15 cellular contexts compared by ENCODE assay signal in genomic region chr7:41182782-41183181, GRCh38.
DNase-seq lines count a peak whose midpoint lies in the region; ATAC-seq and TF ChIP-seq lines count a peak whose summit lies in the region.
"Had no signal": no experiment of that assay in that cellular context is flagged by ENCODE, and none has a peak within 500 bp of the region (broad histone marks: within the 10 kb centered on the region; RNA-seq: fewer than 3 reads in every experiment).

No MANE protein-coding gene starts in this region.

- intact Hi-C loops in MCF 10A (cut with micrococcal nuclease) (no loop called here), breast epithelium (cut with DNase I; ENCODE audit: low total_unique reads) (no loop called here)

- TF ChIP-seq CTCF in MCF 10A (IDR thresholded peaks at IDR 0.05; ENCODE audit: unreplicated experiment): no peak
- no peak for TF ChIP-seq CTCF in breast epithelium (IDR thresholded peaks at IDR 0.05)
- TF ChIP-seq CTCF in RWPE2 (IDR thresholded peaks at IDR 0.05; ENCODE audit: poor library complexity, severe bottlenecking): no peak
- no peak for TF ChIP-seq CTCF in right atrium auricular region (IDR thresholded peaks at IDR 0.05)

- POLR2A ChIA-PET in MCF 10A (lab: Yijun Ruan, JAX): no interaction called here

- no peaks in the 10 kb centered on the region for H3K27me3 ChIP-seq in breast epithelium
- H3K27me3 ChIP-seq in RWPE2 (ENCODE audit: insufficient read depth, poor library complexity, severe bottlenecking): no peaks in the 10 kb centered on the region
- no peaks in the 10 kb centered on the region for H3K27me3 ChIP-seq in right atrium auricular region
- H3K27me3 ChIP-seq: BLaER1 had no signal

- ATAC-seq in RWPE2 (ENCODE audit: low read depth) (no peak), GM18498 (IDR thresholded peaks at IDR 0.05; ENCODE audit: unreplicated experiment) (no peak)
- ATAC-seq: GM23338 had no signal

- BruUV-seq in MCF 10A (replicated peaks; lab: Mats Ljungman, UMichigan): no TSS peak

- H3K4me1 ChIP-seq in breast epithelium: no peaks in the 10 kb centered on the region
- H3K4me1 ChIP-seq in RWPE2 (ENCODE audit: insufficient read depth, poor library complexity, severe bottlenecking): peaks cover 48% of the 10 kb centered on the region
- no peaks in the 10 kb centered on the region for H3K4me1 ChIP-seq in right atrium auricular region
- H3K4me1 ChIP-seq: BLaER1 had no signal

- no peak for DNase-seq in MCF 10A (ENCODE audit: unreplicated experiment)
- no peak for DNase-seq in breast epithelium (ENCODE audit: low spot score in 2 of 2)
- DNase-seq in RWPE2 (ENCODE audit: low spot score): no peak
- no peak for DNase-seq in epithelial cell of prostate (ENCODE audit: low read depth, low spot score)
- no peak for DNase-seq in LoVo (ENCODE audit: low spot score)
- no peak for DNase-seq in right atrium auricular region (ENCODE audit: low spot score)
- DNase-seq: 8988T; AML-193; Caco-2; CD8-positive, alpha-beta memory T cell; DMS79; H7 had no signal

- H3K36me3 Mint-ChIP-seq in MCF 10A (ENCODE audit: insufficient read depth, unreplicated experiment): no peaks in the 10 kb centered on the region
- H3K36me3 Mint-ChIP-seq: CD8-positive, alpha-beta memory T cell had no signal

- H3K4me3 Mint-ChIP-seq in MCF 10A (ENCODE audit: unreplicated experiment): no peak overlapping the region
- H3K4me3 Mint-ChIP-seq: CD8-positive, alpha-beta memory T cell; GM23338 had no signal

- no peaks in the 10 kb centered on the region for H3K27me3 Mint-ChIP-seq in MCF 10A (ENCODE audit: insufficient read depth, unreplicated experiment)
- H3K27me3 Mint-ChIP-seq: CD8-positive, alpha-beta memory T cell had no signal

- peak overlapping the region; percentile 94 for H3K27ac Mint-ChIP-seq in MCF 10A (ENCODE audit: low read depth, unreplicated experiment)
- H3K27ac Mint-ChIP-seq: CD8-positive, alpha-beta memory T cell; GM23338 had no signal

- no peak for TF ChIP-seq POLR2A in breast epithelium (IDR thresholded peaks at IDR 0.05)

- no peak overlapping the region for H3K27ac ChIP-seq in breast epithelium
- H3K27ac ChIP-seq in RWPE2 (ENCODE audit: poor library complexity, severe bottlenecking): peak overlapping the region; percentile 98
- peak overlapping the region; percentile 99 for H3K27ac ChIP-seq in epithelial cell of prostate
- H3K27ac ChIP-seq in right atrium auricular region: no peak overlapping the region
- H3K27ac ChIP-seq: BLaER1 had no signal

- CTCF ChIA-PET in MCF 10A (lab: Yijun Ruan, JAX): interaction anchor here (0.5 to 1.0 kb wide), 2 partner anchors 69 to 138 kb away, joined by 3 read pairs; no protein-coding TSS in a partner anchor

- no peaks in the 10 kb centered on the region for H3K36me3 ChIP-seq in breast epithelium
- no peaks in the 10 kb centered on the region for H3K36me3 ChIP-seq in RWPE2 (ENCODE audit: low read depth)
- no peaks in the 10 kb centered on the region for H3K36me3 ChIP-seq in right atrium auricular region
- H3K36me3 ChIP-seq: BLaER1 had no signal

- peaks cover 18% of the 10 kb centered on the region for H3K4me1 Mint-ChIP-seq in MCF 10A (ENCODE audit: insufficient read depth, unreplicated experiment)
- H3K4me1 Mint-ChIP-seq: CD8-positive, alpha-beta memory T cell had no signal

- H3K4me3 ChIP-seq in breast epithelium: no peak overlapping the region
- H3K4me3 ChIP-seq in RWPE2 (ENCODE audit: severe bottlenecking): no peak overlapping the region
- H3K4me3 ChIP-seq in right atrium auricular region: no peak overlapping the region
- H3K4me3 ChIP-seq: BLaER1, GM23338 had no signal

- no peaks in the 10 kb centered on the region for H3K9me3 ChIP-seq in breast epithelium
- H3K9me3 ChIP-seq in RWPE2 (ENCODE audit: severe bottlenecking): no peaks in the 10 kb centered on the region
- H3K9me3 ChIP-seq in right atrium auricular region: no peaks in the 10 kb centered on the region
- H3K9me3 ChIP-seq: BLaER1, Caco-2 had no signal

- H3K9me3 Mint-ChIP-seq in MCF 10A (ENCODE audit: unreplicated experiment): no peaks in the 10 kb centered on the region
- H3K9me3 Mint-ChIP-seq: GM23338 had no signal

Comparison
In these comparisons a context has a peak if more than half of its experiments do, and no peak if none do; other contexts are left out.
1. H3K27ac ChIP-seq: peak in RWPE2 (single experiment) and epithelial cell of prostate (single experiment); none in breast epithelium (0 of 2) and right atrium auricular region (0 of 2).